Comparison of ENCODE assay signal across 15 cellular contexts in genomic region chr17:35052780-35053179, GRCh38. TPM values are rescaled to one million over a fixed set of nuclear protein-coding genes. Genes with fewer than 3 reads are reported as not detected.
A peak's percentile ranks its signal among the peaks of the same experiment; 100 is the strongest.
DNase-seq lines count a peak whose midpoint lies in the region; ATAC-seq, FAIRE-seq and TF ChIP-seq lines count a peak whose summit lies in the region.
"Had no signal": no experiment of that assay in that cellular context is flagged by ENCODE, and none has a peak within 500 bp of the region (broad histone marks: within the 10 kb centered on the region; RNA-seq: fewer than 3 reads in every experiment).

No MANE protein-coding gene starts in this region.

- no peak overlapping the region for H2BK120ac ChIP-seq in mesenchymal stem cell (ENCODE audit: low read depth, low read length)

- H3K4me1 Mint-ChIP-seq in astrocyte (ENCODE audit: low read depth, unreplicated experiment): peaks cover 30% of the 10 kb centered on the region
- H3K4me1 Mint-ChIP-seq in GM23338: peaks cover 26% of the 10 kb centered on the region

- TF ChIP-seq CTCF in A549 (IDR thresholded peaks at IDR 0.05): no peak
- TF ChIP-seq CTCF in astrocyte (IDR thresholded peaks at IDR 0.05; ENCODE audit: insufficient read depth, low read depth, low read length): no peak
- no peak for TF ChIP-seq CTCF in GM23338 (conservative IDR thresholded peaks at IDR 0.05; ENCODE audit: low read depth in 2 of 2)

- in situ Hi-C loops in GM23248 (cut with MboI): no loop called here

- no peaks in the 10 kb centered on the region for H3K27me3 Mint-ChIP-seq in astrocyte (ENCODE audit: low read depth, unreplicated experiment)
- H3K27me3 Mint-ChIP-seq in GM23338 (ENCODE audit: insufficient read depth, low read depth, poor library complexity): no peaks in the 10 kb centered on the region
- H3K27me3 Mint-ChIP-seq: brain had no signal

- H2AK5ac ChIP-seq in mesenchymal stem cell (ENCODE audit: low read length, severe bottlenecking): no peak overlapping the region

- TF ChIP-seq POLR2A in A549 (IDR thresholded peaks at IDR 0.05; ENCODE audit: low read length): no peak

- H3K9me3 ChIP-seq in A549: no peaks in the 10 kb centered on the region
- no peaks in the 10 kb centered on the region for H3K9me3 ChIP-seq in GM23248 (ENCODE audit: low read depth)
- H3K9me3 ChIP-seq in astrocyte (ENCODE audit: insufficient read depth, low read depth, low read length): no peaks in the 10 kb centered on the region
- H3K9me3 ChIP-seq in mesenchymal stem cell (ENCODE audit: control insufficient read depth, low read length): no peaks in the 10 kb centered on the region
- H3K9me3 ChIP-seq: ovary had no signal

- no peak for TF ChIP-seq EP300 in A549 (IDR thresholded peaks at IDR 0.05)

- H3K4me2 ChIP-seq in A549 (peak overlapping the region; percentile 62), GM23248 (ENCODE audit: unreplicated experiment) (peak overlapping the region; percentile 24), astrocyte (ENCODE audit: low read length) (peak overlapping the region; percentile 66), mesenchymal stem cell (ENCODE audit: low read length, poor library complexity, severe bottlenecking) (no peak overlapping the region), GM23338 (no peak overlapping the region)

- no peaks in the 10 kb centered on the region for H4K20me1 ChIP-seq in GM23248 (ENCODE audit: insufficient read depth)
- H4K20me1 ChIP-seq in astrocyte (ENCODE audit: insufficient read depth, low read length): peaks cover 12% of the 10 kb centered on the region
- no peaks in the 10 kb centered on the region; the same call in 1 of the 2 replicates for H4K20me1 ChIP-seq in GM23338 (replicated peaks; ENCODE audit: insufficient read depth)

- FAIRE-seq in A549 (lab: Jason Lieb, UNC) (no peak), astrocyte (lab: Jason Lieb, UNC) (no peak), HTR-8/SVneo (lab: Jason Lieb, UNC) (no peak)

- H4K8ac ChIP-seq in mesenchymal stem cell (ENCODE audit: low read length): no peak overlapping the region

- no peak overlapping the region for H2BK15ac ChIP-seq in mesenchymal stem cell (ENCODE audit: low read depth, poor library complexity, severe bottlenecking)

- no peak overlapping the region for H2BK12ac ChIP-seq in mesenchymal stem cell (ENCODE audit: low read length in 2 of 2)

- intact Hi-C loops in head of caudate nucleus (cut with DNase I): no loop called here

- H3K4me1 ChIP-seq in A549 (peaks cover 40% of the 10 kb centered on the region), GM23248 (ENCODE audit: insufficient read depth) (peaks cover 22% of the 10 kb centered on the region), astrocyte (ENCODE audit: insufficient read depth, low read length) (peaks cover 23% of the 10 kb centered on the region), mesenchymal stem cell (ENCODE audit: control insufficient read depth, insufficient read depth, low read depth, low read length) (peaks cover 6% of the 10 kb centered on the region), GM23338 (ENCODE audit: insufficient read depth) (peaks cover 6% of the 10 kb centered on the region)

- H2AFZ ChIP-seq in GM23248 (no peak overlapping the region), astrocyte (ENCODE audit: low read depth, low read length) (no peak overlapping the region), mesenchymal stem cell (ENCODE audit: low read depth, low read length) (no peak overlapping the region), GM23338 (no peak overlapping the region)

- POLR2A ChIA-PET in A549 (lab: Yijun Ruan, JAX): interaction anchor here (1.2 kb wide), 1 partner anchor 11 kb away, joined by 3 read pairs; the partner anchor contains the start of gene RFFL

- no peak overlapping the region for H3K4ac ChIP-seq in mesenchymal stem cell (ENCODE audit: low read depth in 1 of 2, low read length in 2 of 2)

- H3K36me3 ChIP-seq in GM23248 (ENCODE audit: low read depth) (no peaks in the 10 kb centered on the region), astrocyte (ENCODE audit: insufficient read depth, low read length) (no peaks in the 10 kb centered on the region), mesenchymal stem cell (ENCODE audit: control insufficient read depth in 1 of 2, insufficient read depth in 2 of 2, low read depth in 1 of 2, low read length in 2 of 2) (peaks cover 0 to 4% of the 10 kb centered on the region in 2 experiments), GM23338 (ENCODE audit: insufficient read depth) (no peaks in the 10 kb centered on the region; the same call in 1 of the 2 replicates)
- H3K36me3 ChIP-seq: ovary had no signal

- DNase-seq in A549 (ENCODE audit: low read depth in 1 of 2, low spot score in 1 of 2): no peak
- peak; percentile 12 for DNase-seq in GM23248
- peak; percentile 26 for DNase-seq in astrocyte (ENCODE audit: low read depth)
- DNase-seq in mesenchymal stem cell: no peak
- no peak for DNase-seq in GOT3 (lab: John Stamatoyannopoulos, UW)
- DNase-seq in HTR-8/SVneo (ENCODE audit: insufficient read length, low spot score): no peak
- DNase-seq in GM23338 (ENCODE audit: low spot score): no peak
- DNase-seq in head of caudate nucleus: no peak
- DNase-seq: AML-193, hippocampal formation, Karpas-422, NCI-H2107, ovary had no signal

- no peak overlapping the region for H2BK5ac ChIP-seq in mesenchymal stem cell (ENCODE audit: low read depth, low read length, poor library complexity, severe bottlenecking)

- H3K79me1 ChIP-seq in mesenchymal stem cell (replicated peaks; ENCODE audit: low read length, poor library complexity, severe bottlenecking): peaks cover 6% of the 10 kb centered on the region

- ATAC-seq in A549 (peak in 1 of 2 experiments; percentile 11; a peak in 1 of 6 replicates), GM23338 (no peak)

- no peak overlapping the region for H3K18ac ChIP-seq in mesenchymal stem cell (ENCODE audit: low read depth in 1 of 2, low read length in 2 of 2)

- H3K4me3 ChIP-seq in A549 (no peak overlapping the region), GM23248 (no peak overlapping the region), astrocyte (ENCODE audit: insufficient read depth, low read depth, low read length) (no peak overlapping the region), mesenchymal stem cell (ENCODE audit: insufficient read depth in 1 of 2, low read depth in 1 of 2, low read length in 2 of 2) (no peak overlapping the region), GM23338 (no peak overlapping the region)
- H3K4me3 ChIP-seq: lung, ovary had no signal

- no peak overlapping the region for H3K14ac ChIP-seq in mesenchymal stem cell (ENCODE audit: low read length in 2 of 2)

- H4K91ac ChIP-seq in mesenchymal stem cell (ENCODE audit: low read length): no peak overlapping the region

- H3F3A ChIP-seq in GM23248 (ENCODE audit: insufficient read depth): peaks cover 26% of the 10 kb centered on the region
- 0 out of 2 replicates have a peak, but pooled peaks cover 3% of the 10 kb centered on the region for H3F3A ChIP-seq in GM23338 (replicated peaks; ENCODE audit: low read depth)

- no peak for TF ChIP-seq RAD21 in A549 (conservative IDR thresholded peaks at IDR 0.05 in 1 of 2, IDR thresholded peaks at IDR 0.05 in 1 of 2)

- H3K27me3 ChIP-seq in GM23248 (replicated peaks; ENCODE audit: insufficient read depth) (no peaks in the 10 kb centered on the region), astrocyte (ENCODE audit: insufficient read depth, low read length) (no peaks in the 10 kb centered on the region), mesenchymal stem cell (ENCODE audit: control insufficient read depth in 1 of 2, insufficient read depth in 1 of 2, low read length in 2 of 2) (no peaks in the 10 kb centered on the region), GM23338 (ENCODE audit: insufficient read depth) (no peaks in the 10 kb centered on the region)
- H3K27me3 ChIP-seq: ovary had no signal

- H3K27ac Mint-ChIP-seq in astrocyte (ENCODE audit: unreplicated experiment) (no peak overlapping the region), GM23338 (no peak overlapping the region)

- H3K9me3 Mint-ChIP-seq in astrocyte (ENCODE audit: unreplicated experiment) (peaks cover 3% of the 10 kb centered on the region), GM23338 (no peaks in the 10 kb centered on the region)
- H3K9me3 Mint-ChIP-seq: brain had no signal

- no peak overlapping the region for H3K23ac ChIP-seq in mesenchymal stem cell (ENCODE audit: low read length in 2 of 2)

- no peak overlapping the region for H3K4me3 Mint-ChIP-seq in astrocyte (ENCODE audit: unreplicated experiment)
- H3K4me3 Mint-ChIP-seq in GM23338: no peak overlapping the region

- H3K79me2 ChIP-seq in GM23248 (ENCODE audit: insufficient read depth) (peaks cover 12% of the 10 kb centered on the region), astrocyte (ENCODE audit: insufficient read depth, low read length) (peaks cover 63% of the 10 kb centered on the region), GM23338 (replicated peaks; ENCODE audit: insufficient read depth) (no peaks in the 10 kb centered on the region)

- no peaks in the 10 kb centered on the region for H3K9me2 ChIP-seq in GM23248 (ENCODE audit: insufficient read depth)
- H3K9me2 ChIP-seq in GM23338 (ENCODE audit: insufficient read depth): no peaks in the 10 kb centered on the region

- H3K36me3 Mint-ChIP-seq in astrocyte (ENCODE audit: low read depth, unreplicated experiment) (no peaks in the 10 kb centered on the region), GM23338 (ENCODE audit: low read depth) (0 out of 3 replicates have a peak, but pooled peaks cover 3% of the 10 kb centered on the region)
- H3K36me3 Mint-ChIP-seq: brain had no signal

- H3K27ac ChIP-seq in A549 (no peak overlapping the region), GM23248 (no peak overlapping the region), astrocyte (ENCODE audit: low read depth, low read length) (peak overlapping the region; percentile 46), mesenchymal stem cell (ENCODE audit: low read length, poor library complexity, severe bottlenecking) (peak overlapping the region; percentile 88), GM23338 (ENCODE audit: low read depth) (no peak overlapping the region)
- H3K27ac ChIP-seq: ovary had no signal

- CTCF ChIA-PET in A549 (lab: Yijun Ruan, JAX): interaction anchor here (1.3 to 3.3 kb wide), 7 partner anchors 8 to 67 kb away, joined by 3 to 11 read pairs (median 4); partner anchors contain the start of genes RAD51D and RFFL

- H3K9ac ChIP-seq in GM23248 (no peak overlapping the region), astrocyte (ENCODE audit: low read length) (peak overlapping the region; percentile 15), mesenchymal stem cell (ENCODE audit: low read length) (no peak overlapping the region)

RNA-seq across cellular contexts. Expression of gene RFFL, which starts 10.7 kb away (rescaled TPM):
- polyA plus RNA-seq in A549 (2011; rRNA removed): 35.5 and 49.4 TPM in 2 replicates
- polyA plus RNA-seq in A549 (2012; cell fraction: cytosol; rRNA removed): 21.0 and 26.9 TPM in 2 replicates
- polyA plus RNA-seq in A549 (2012; cell fraction: nucleus; rRNA removed): 23.1 and 27.0 TPM in 2 replicates
- 22.7 to 27.0 TPM (median 23.2 TPM) in 3 replicates for polyA plus RNA-seq in A549 (2017; fragmentation: RNase III; extraction: RNeasy Plus Mini Kit Qiagen cat#74134 plus additional on column Dnase treatment)
- 130 and 160 TPM in 2 replicates for polyA minus RNA-seq in A549 (2011; rRNA and poly(A)+ RNA removed)
- total RNA-seq in GM23248 (2014; rRNA removed; shearing (Covaris generic)): 7.0 and 9.0 TPM in 2 replicates
- polyA plus RNA-seq in GM23248 (2016; fragmentation: Nextera tagmentation; extraction: Ambion mirVana): 3.9 and 4.2 TPM in 2 replicates
- total RNA-seq in astrocyte: 9.5 and 11.1 TPM in 2 replicates
- 11.5 TPM for polyA plus RNA-seq in mesenchymal stem cell (2013, experiment 1 of 2)
- polyA plus RNA-seq in mesenchymal stem cell (2013, experiment 2 of 2): 12.7 TPM
- total RNA-seq in GM23338 (2014; rRNA removed; shearing (Covaris generic)): 22.2 and 29.2 TPM in 2 replicates
- 4.1 and 6.4 TPM in 2 replicates for polyA plus RNA-seq in GM23338 (2016; fragmentation: Nextera tagmentation; extraction: Ambion mirVana)

Comparison
In these comparisons a context has a peak if more than half of its experiments do, and no peak if none do; other contexts are left out.
1. DNase-seq: peak in GM23248 (single experiment) and astrocyte (single experiment); none in A549 (0 of 2), mesenchymal stem cell (single experiment), GOT3 (single experiment), HTR-8/SVneo (single experiment), GM23338 (single experiment) and head of caudate nucleus (0 of 42).
2. H3K27ac ChIP-seq: peak in astrocyte (single experiment) and mesenchymal stem cell (single experiment); none in A549 (0 of 2), GM23248 (single experiment) and GM23338 (single experiment).
3. H3K4me2 ChIP-seq: peak in A549 (single experiment), GM23248 (single experiment) and astrocyte (single experiment); none in mesenchymal stem cell (single experiment) and GM23338 (single experiment).